Comparison of ENCODE assay signal across 17 cellular contexts in genomic region chr2:88697361-88698026, GRCh38. TPM values are rescaled to one million over a fixed set of nuclear protein-coding genes. Genes with fewer than 3 reads are reported as not detected.
DNase-seq lines count a peak whose midpoint lies in the region; ATAC-seq and TF ChIP-seq lines count a peak whose summit lies in the region.
"Had no signal": no experiment of that assay in that cellular context is flagged by ENCODE, and none has a peak within 500 bp of the region (broad histone marks: within the 10 kb centered on the region; RNA-seq: fewer than 3 reads in every experiment).

No MANE protein-coding gene starts in this region.

- CTCF ChIA-PET in T-cell (lab: Charles Lee), result interaction anchor here in 1 of 2 donors (1.3 kb wide), 1 partner anchor 52 kb away, joined by 3 read pairs; no protein-coding TSS in a partner anchor

- H3K27ac ChIP-seq in hepatocyte (peak overlapping the region; percentile 70), upper lobe of right lung (peak overlapping the region; percentile 42)
- H3K27ac ChIP-seq: cardiac muscle cell, thyroid gland had no signal

- H3K79me2 ChIP-seq in hepatocyte, result peaks cover 79% of the 10 kb centered on the region

- POLR2A ChIA-PET in T-cell (lab: Charles Lee), result no interaction called here

- intact Hi-C loops in upper lobe of right lung (cut with DNase I), result no loop called here

- no peaks in the 10 kb centered on the region for H4K20me1 ChIP-seq in hepatocyte (ENCODE audit: insufficient read depth, poor library complexity, severe bottlenecking)

- H3K9me3 Mint-ChIP-seq in activated naive CD4-positive, alpha-beta T cell treated with anti-CD3 and anti-CD28 coated beads, Interleukin-2, amount 50 U/mL, for 24 hours, result no peaks in the 10 kb centered on the region
- no peaks in the 10 kb centered on the region for H3K9me3 Mint-ChIP-seq in T-cell

- no peak for DNase-seq in activated naive CD4-positive, alpha-beta T cell treated with anti-CD3 and anti-CD28 coated beads, Interleukin-2, amount 50 U/mL, for 16 hours
- DNase-seq in T-cell (peak in 9 of 34 experiments; percentile 2 to 26 (median 5)), hepatocyte (ENCODE audit: low spot score) (no peak), upper lobe of right lung (no peak), NCI-H82 (lab: John Stamatoyannopoulos, UW) (no peak)
- DNase-seq: activated naive CD4-positive, alpha-beta T cell; DMS 273 treated with DMSO at 0.1 percent for 48 hours; foreskin melanocyte; MV-4-11; NCI-H748 treated with DMSO at 0.1 percent for 48 hours; stimulated activated CD4-positive, alpha-beta T cell treated with anti-CD3 and anti-CD28 coated beads, Interleukin-2, amount 100 ng/mL, for 24 hours; thyroid gland had no signal

- H3K4me1 Mint-ChIP-seq in activated naive CD4-positive, alpha-beta T cell treated with anti-CD3 and anti-CD28 coated beads, Interleukin-2, amount 50 U/mL, for 24 hours, result peaks cover 63% of the 10 kb centered on the region
- peaks cover 54 to 69% (median 58%) of the 10 kb centered on the region in 3 donors for H3K4me1 Mint-ChIP-seq in T-cell

- peaks cover 15% of the 10 kb centered on the region for H3K36me3 Mint-ChIP-seq in activated naive CD4-positive, alpha-beta T cell treated with anti-CD3 and anti-CD28 coated beads, Interleukin-2, amount 50 U/mL, for 24 hours
- H3K36me3 Mint-ChIP-seq in T-cell, result peaks cover 34% of the 10 kb centered on the region

- no peak overlapping the region for H3K4me2 ChIP-seq in hepatocyte

- peak overlapping the region; percentile 18 for H3K27ac Mint-ChIP-seq in activated naive CD4-positive, alpha-beta T cell treated with anti-CD3 and anti-CD28 coated beads, Interleukin-2, amount 50 U/mL, for 24 hours
- H3K27ac Mint-ChIP-seq in T-cell, result peak overlapping the region; percentile 86 to 94

- H3K9me2 ChIP-seq in hepatocyte (replicated peaks; ENCODE audit: insufficient read depth), result no peaks in the 10 kb centered on the region

- H3K4me3 ChIP-seq in hepatocyte (no peak overlapping the region), upper lobe of right lung (no peak overlapping the region)
- H3K4me3 ChIP-seq: cardiac muscle cell, lung, thyroid gland had no signal

- H3K27me3 ChIP-seq in hepatocyte (no peaks in the 10 kb centered on the region), upper lobe of right lung (no peaks in the 10 kb centered on the region)
- H3K27me3 ChIP-seq: cardiac muscle cell, thyroid gland had no signal

- H3K9me3 ChIP-seq in hepatocyte (ENCODE audit: low read depth) (no peaks in the 10 kb centered on the region), upper lobe of right lung (no peaks in the 10 kb centered on the region)
- H3K9me3 ChIP-seq: thyroid gland had no signal

- H3K4me1 ChIP-seq in hepatocyte (ENCODE audit: insufficient read depth) (peaks cover 24% of the 10 kb centered on the region), upper lobe of right lung (peaks cover 12% of the 10 kb centered on the region)

- H3K27me3 Mint-ChIP-seq in activated naive CD4-positive, alpha-beta T cell treated with anti-CD3 and anti-CD28 coated beads, Interleukin-2, amount 50 U/mL, for 24 hours, result no peaks in the 10 kb centered on the region
- H3K27me3 Mint-ChIP-seq in T-cell, result no peaks in the 10 kb centered on the region

- TF ChIP-seq CTCF in hepatocyte (IDR thresholded peaks at IDR 0.05; ENCODE audit: poor library complexity), result no peak
- TF ChIP-seq CTCF in upper lobe of right lung (IDR thresholded peaks at IDR 0.05), result no peak

- ATAC-seq in T-cell (replicated peaks in 1 of 4), result peak; percentile 68 to 91 (median 72)
- ATAC-seq in upper lobe of right lung, result no peak
- no peak for ATAC-seq in HG03280 (IDR thresholded peaks at IDR 0.05; ENCODE audit: unreplicated experiment)
- ATAC-seq in GM19324 (IDR thresholded peaks at IDR 0.05; ENCODE audit: low FRiP score, unreplicated experiment), result no peak

- peak overlapping the region; percentile 19 for H2AFZ ChIP-seq in hepatocyte

- H3K4me3 Mint-ChIP-seq in activated naive CD4-positive, alpha-beta T cell treated with anti-CD3 and anti-CD28 coated beads, Interleukin-2, amount 50 U/mL, for 24 hours, result peak overlapping the region; percentile 40
- H3K4me3 Mint-ChIP-seq in T-cell, result peak overlapping the region; percentile 17 to 44 (median 42)

- H3K36me3 ChIP-seq in hepatocyte (replicated peaks; ENCODE audit: insufficient read depth, low read depth), result no peaks in the 10 kb centered on the region
- H3K36me3 ChIP-seq in upper lobe of right lung, result peaks cover 12% of the 10 kb centered on the region
- H3K36me3 ChIP-seq: cardiac muscle cell, thyroid gland had no signal

- WGBS in hepatocyte (ENCODE audit: low lambda C conversion rate, missing lambda C conversion rate), result 82% methylated on average over 3 of the region's 3 CpGs

RNA-seq across cellular contexts. Expression of gene RPIA, which starts 6.0 kb away (rescaled TPM):
- total RNA-seq in T-cell, result 10 to 100 TPM; 23.6 to 30.3 (median 24.0) TPM
- 7.0 and 7.7 TPM in 2 replicates for total RNA-seq in hepatocyte
- 14.8 and 17.6 TPM in 2 replicates for polyA plus RNA-seq in hepatocyte
- 17.5 TPM for total RNA-seq in upper lobe of right lung

Comparison
In these comparisons a context has a peak if more than half of its experiments do, and no peak if none do; other contexts are left out.
1. ATAC-seq: peak in T-cell (4 of 4); none in upper lobe of right lung (single experiment), HG03280 (single experiment) and GM19324 (single experiment).